Comparison of ENCODE assay signal across 32 cellular contexts in the genomic region with DNA sequence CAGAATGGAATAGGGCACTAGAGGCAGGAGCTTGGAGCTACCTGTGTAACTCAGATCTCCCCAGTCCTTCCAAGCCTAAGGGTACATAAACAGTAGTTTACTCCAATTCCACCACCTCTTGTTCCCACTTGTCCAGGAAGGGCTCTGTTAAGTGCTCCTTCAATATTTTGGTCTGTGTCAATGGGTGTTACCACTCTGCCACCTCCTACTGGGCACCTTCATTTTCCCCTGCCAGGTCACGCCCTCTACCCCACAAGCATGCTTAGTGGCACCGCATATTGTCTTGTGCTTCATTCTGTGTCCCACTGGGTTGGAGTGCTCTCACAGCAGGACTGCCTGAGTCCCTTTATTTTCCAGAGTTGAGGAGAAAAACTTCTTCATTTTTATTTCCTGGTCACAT.
A peak's percentile ranks its signal among the peaks of the same experiment; 100 is the strongest.
DNase-seq lines count a peak whose midpoint lies in the region; ATAC-seq and TF ChIP-seq lines count a peak whose summit lies in the region.
"Had no signal": no experiment of that assay in that cellular context is flagged by ENCODE, and none has a peak within 500 bp of the region (broad histone marks: within the 10 kb centered on the region; RNA-seq: fewer than 3 reads in every experiment).

No MANE protein-coding gene starts in this region.

- H3K27ac ChIP-seq in left lung = no peak overlapping the region
- H3K27ac ChIP-seq: C4-2B, colonic mucosa, ovary, Peyer's patch, skin epidermis, testis, vagina had no signal

- no peaks in the 10 kb centered on the region for H3K36me3 ChIP-seq in left lung
- H3K36me3 ChIP-seq: cardiac muscle cell, colonic mucosa, ovary, Peyer's patch, vagina had no signal

- H3K36me3 Mint-ChIP-seq in naive thymus-derived CD8-positive, alpha-beta T cell = no peaks in the 10 kb centered on the region
- H3K36me3 Mint-ChIP-seq: natural killer cell treated with Interleukin-12 subunit alpha and Interleukin-12 subunit beta and Interleukin-15 and Interleukin-18, amount 100 ng/mL, for 72 hours had no signal

- H3K4me3 ChIP-seq in left lung = no peak overlapping the region
- H3K4me3 ChIP-seq: cardiac muscle cell, colonic mucosa, ovary, Peyer's patch, skin epidermis, testis, vagina had no signal

- DNase-seq in NCI-H2029 (lab: John Stamatoyannopoulos, UW) (peak; percentile 40), NCI-H2029 treated with DMSO at 0.1 percent for 48 hours (lab: John Stamatoyannopoulos, UW) (no peak), NCI-H345 treated with DMSO at 0.1 percent for 48 hours (lab: John Stamatoyannopoulos, UW; ENCODE audit: unreplicated experiment) (peak; percentile 70), left lung (peak in 1 of 2 donors; percentile 51), pons (ENCODE audit: low spot score) (no peak), GM13977 (ENCODE audit: low spot score) (no peak)
- no peak for DNase-seq in stimulated activated naive CD8-positive, alpha-beta T cell treated with anti-CD3 and anti-CD28 coated beads, Interleukin-15, amount 100 ng/mL, for 72 hours
- no peak for DNase-seq in naive thymus-derived CD8-positive, alpha-beta T cell
- DNase-seq: activated CD4-positive, alpha-beta T cell treated with anti-CD3 and anti-CD28 coated beads, Interleukin-2, amount 50 U/mL, for 48 hours; activated CD4-positive, CD25-positive, alpha-beta regulatory T cell treated with anti-CD3 and anti-CD28 coated beads, Interleukin-2, amount 50 U/mL, for 72 hours; activated naive CD8-positive, alpha-beta T cell treated with anti-CD3 and anti-CD28 coated beads, Interleukin-2, amount 50 U/mL, for 24 hours; activated T-cell treated with anti-CD3 and anti-CD28 coated beads, Interleukin-2, amount 50 U/mL, for 48 hours; colonic mucosa; COR-L47; effector memory CD4-positive, alpha-beta T cell; glutamatergic neuron; GOT3; HFFc6; KBM-7; kidney; NCI-H1105; NCI-H774; ovary; Peyer's patch; SHP77; stimulated activated naive CD4-positive, alpha-beta T cell treated with Interleukin-2 at 50 U/mL for 16 hours; testis had no signal

- intact Hi-C loops in left lung (cut with DNase I) = no loop called here

- no peak overlapping the region for H3K4me3 Mint-ChIP-seq in stimulated activated naive CD8-positive, alpha-beta T cell treated with anti-CD3 and anti-CD28 coated beads, Interleukin-15, amount 100 ng/mL, for 72 hours
- no peak overlapping the region for H3K4me3 Mint-ChIP-seq in naive thymus-derived CD8-positive, alpha-beta T cell
- H3K4me3 Mint-ChIP-seq: activated naive CD8-positive, alpha-beta T cell treated with anti-CD3 and anti-CD28 coated beads, Interleukin-2, amount 50 U/mL, for 24 hours; HFFc6; natural killer cell treated with Interleukin-12 subunit alpha and Interleukin-12 subunit beta and Interleukin-15 and Interleukin-18, amount 100 ng/mL, for 72 hours had no signal

- in situ Hi-C loops in GM13977 (cut with MboI; ENCODE audit: low pct_unique_long_range_greater_than_20kb, low sequenced_read_pairs, unreplicated experiment) = no loop called here

- no peaks in the 10 kb centered on the region for H3K4me1 Mint-ChIP-seq in stimulated activated naive CD8-positive, alpha-beta T cell treated with anti-CD3 and anti-CD28 coated beads, Interleukin-15, amount 100 ng/mL, for 72 hours
- H3K4me1 Mint-ChIP-seq in naive thymus-derived CD8-positive, alpha-beta T cell = no peaks in the 10 kb centered on the region
- H3K4me1 Mint-ChIP-seq: activated naive CD8-positive, alpha-beta T cell treated with anti-CD3 and anti-CD28 coated beads, Interleukin-2, amount 50 U/mL, for 24 hours had no signal

- H3K27ac Mint-ChIP-seq in stimulated activated naive CD8-positive, alpha-beta T cell treated with anti-CD3 and anti-CD28 coated beads, Interleukin-15, amount 100 ng/mL, for 72 hours = no peak overlapping the region
- H3K27ac Mint-ChIP-seq in naive thymus-derived CD8-positive, alpha-beta T cell = no peak overlapping the region
- H3K27ac Mint-ChIP-seq: activated naive CD8-positive, alpha-beta T cell treated with anti-CD3 and anti-CD28 coated beads, Interleukin-2, amount 50 U/mL, for 24 hours; HFFc6; natural killer cell treated with Interleukin-12 subunit alpha and Interleukin-12 subunit beta and Interleukin-15 and Interleukin-18, amount 100 ng/mL, for 72 hours had no signal

- peak; percentile 89 for ATAC-seq in left lung
- peak; percentile 15 for ATAC-seq in stimulated activated naive CD8-positive, alpha-beta T cell treated with anti-CD3 and anti-CD28 coated beads, Interleukin-15, amount 100 ng/mL, for 72 hours
- ATAC-seq in naive thymus-derived CD8-positive, alpha-beta T cell = no peak
- ATAC-seq: activated naive CD8-positive, alpha-beta T cell treated with anti-CD3 and anti-CD28 coated beads, Interleukin-2, amount 50 U/mL, for 24 hours; natural killer cell treated with Interleukin-12 subunit alpha and Interleukin-12 subunit beta and Interleukin-15 and Interleukin-18, amount 100 ng/mL, for 72 hours had no signal

- no peaks in the 10 kb centered on the region for H3K9me3 ChIP-seq in left lung
- H3K9me3 ChIP-seq: colonic mucosa, ovary, Peyer's patch, testis, vagina had no signal

- TF ChIP-seq CTCF in left lung (IDR thresholded peaks at IDR 0.05) (no peak), GM13977 (IDR thresholded peaks at IDR 0.05; ENCODE audit: extremely low read depth, insufficient read depth, missing control alignments) (no peak)

- H3K4me1 ChIP-seq in left lung = no peaks in the 10 kb centered on the region
- H3K4me1 ChIP-seq: colonic mucosa, Peyer's patch, vagina had no signal

- POLR2A ChIA-PET in naive thymus-derived CD8-positive, alpha-beta T cell (lab: Charles Lee) = no interaction called here

- no peaks in the 10 kb centered on the region for H3K27me3 ChIP-seq in left lung
- H3K27me3 ChIP-seq: cardiac muscle cell, colonic mucosa, ovary, Peyer's patch, testis, vagina had no signal

- no peaks in the 10 kb centered on the region for H3K9me3 Mint-ChIP-seq in stimulated activated naive CD8-positive, alpha-beta T cell treated with anti-CD3 and anti-CD28 coated beads, Interleukin-15, amount 100 ng/mL, for 72 hours
- H3K9me3 Mint-ChIP-seq in naive thymus-derived CD8-positive, alpha-beta T cell = no peaks in the 10 kb centered on the region
- H3K9me3 Mint-ChIP-seq: activated naive CD8-positive, alpha-beta T cell treated with anti-CD3 and anti-CD28 coated beads, Interleukin-2, amount 50 U/mL, for 24 hours; HFFc6; natural killer cell treated with Interleukin-12 subunit alpha and Interleukin-12 subunit beta and Interleukin-15 and Interleukin-18, amount 100 ng/mL, for 72 hours had no signal

- H3K27me3 Mint-ChIP-seq in stimulated activated naive CD8-positive, alpha-beta T cell treated with anti-CD3 and anti-CD28 coated beads, Interleukin-15, amount 100 ng/mL, for 72 hours = peaks cover 30% of the 10 kb centered on the region
- H3K27me3 Mint-ChIP-seq in naive thymus-derived CD8-positive, alpha-beta T cell = peaks cover 1 to 8% (median 5%) of the 10 kb centered on the region in 5 donors

Comparison
In these comparisons a context has a peak if more than half of its experiments do, and no peak if none do; other contexts are left out.
1. DNase-seq: peak in NCI-H2029 (single experiment) and NCI-H345 treated with DMSO at 0.1 percent for 48 hours (single experiment); none in NCI-H2029 treated with DMSO at 0.1 percent for 48 hours (single experiment), stimulated activated naive CD8-positive, alpha-beta T cell treated with anti-CD3 and anti-CD28 coated beads, Interleukin-15, amount 100 ng/mL, for 72 hours (0 of 2), naive thymus-derived CD8-positive, alpha-beta T cell (0 of 10), pons (single experiment) and GM13977 (single experiment).
2. ATAC-seq: peak in left lung (single experiment) and stimulated activated naive CD8-positive, alpha-beta T cell treated with anti-CD3 and anti-CD28 coated beads, Interleukin-15, amount 100 ng/mL, for 72 hours (single experiment); none in naive thymus-derived CD8-positive, alpha-beta T cell (0 of 2).